ENCODE assay signal across 8 cellular contexts in the genomic region with DNA sequence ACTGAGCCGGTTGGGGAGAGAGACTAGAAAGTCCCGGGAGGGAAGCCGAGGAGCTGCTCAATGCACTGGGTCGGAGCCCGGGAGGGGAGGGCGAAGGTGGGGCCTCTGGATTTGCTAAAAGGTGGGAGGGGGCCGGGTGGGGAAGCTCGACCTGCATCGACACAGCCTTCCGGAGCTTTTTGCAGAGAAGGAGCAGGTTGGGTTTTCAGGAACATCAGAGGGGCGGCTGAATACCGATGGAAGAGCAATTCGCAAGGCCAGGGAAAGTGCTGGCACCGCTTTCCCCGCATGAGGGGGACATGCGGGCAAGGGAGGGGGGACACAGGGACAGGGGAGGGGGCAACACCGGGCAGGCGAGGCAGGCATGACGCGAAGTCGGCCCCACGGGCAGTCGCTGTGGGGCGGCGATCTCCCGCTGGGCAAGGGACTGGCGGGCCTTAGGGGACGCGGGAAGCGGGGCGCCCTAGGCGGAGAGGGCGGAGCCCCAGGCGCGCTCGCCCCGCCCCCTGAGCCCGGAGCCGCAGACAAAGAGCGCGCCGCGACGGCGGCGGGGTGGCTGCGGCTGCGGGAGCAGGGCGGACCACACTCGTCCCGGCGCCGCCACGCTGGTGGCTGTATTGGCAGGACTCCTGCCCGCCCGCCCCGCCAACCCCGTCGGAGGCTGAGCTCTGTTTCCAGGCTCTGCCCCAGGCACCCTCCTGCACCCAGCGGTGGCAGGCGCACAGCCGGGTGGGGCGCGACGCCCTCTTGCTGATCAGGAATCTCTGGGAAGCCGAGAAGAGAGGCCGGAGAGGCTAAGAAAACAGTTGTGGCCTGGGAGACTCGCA. TPM values are rescaled to one million over a fixed set of nuclear protein-coding genes. Genes with fewer than 3 reads are reported as not detected.
DNase-seq lines count a peak whose midpoint lies in the region; ATAC-seq and TF ChIP-seq lines count a peak whose summit lies in the region.

No MANE protein-coding gene starts in this region.

- DNase-seq in CD4-positive, alpha-beta memory T cell, result peak; percentile 45 to 53 (median 49)
- DNase-seq in LNCaP clone FGC (ENCODE audit: low read depth) (no peak), endodermal cell (peak; percentile 82), natural killer cell (peak; percentile 60), transverse colon (peak; percentile 23), OCI-LY7 (ENCODE audit: low spot score) (no peak), posterior vena cava (ENCODE audit: low spot score) (no peak)
- peak; percentile 53 to 54 for DNase-seq in activated CD4-positive, alpha-beta T cell treated with anti-CD3 and anti-CD28 coated beads, Interleukin-2, amount 50 U/mL, for 48 hours

- H3K9me3 Mint-ChIP-seq in CD4-positive, alpha-beta memory T cell, result peaks cover 0 to 2% (median 0%) of the 10 kb centered on the region in 8 donors
- H3K9me3 Mint-ChIP-seq in endodermal cell (peaks cover 63% of the 10 kb centered on the region), natural killer cell (no peaks in the 10 kb centered on the region)

- no peaks in the 10 kb centered on the region for H3K79me2 ChIP-seq in OCI-LY7 (ENCODE audit: insufficient read depth, low read depth, low read length)

- CTCF ChIA-PET in CD4-positive, alpha-beta memory T cell (lab: Charles Lee; ENCODE audit: partially characterized antibody), result interaction anchor here (1.2 to 1.3 kb wide), 3 partner anchors 107 to 132 kb away, joined by 3 read pairs; a partner anchor contains a TSS
- CTCF ChIA-PET in OCI-LY7 (lab: Charles Lee; ENCODE audit: unreplicated experiment), result no interaction called here

- H3K27ac Mint-ChIP-seq in CD4-positive, alpha-beta memory T cell, result no peak overlapping the region
- H3K27ac Mint-ChIP-seq in endodermal cell (peak overlapping the region; percentile 87), natural killer cell (peak overlapping the region; percentile 26 to 83)

- no peak overlapping the region for H3K4me3 ChIP-seq in CD4-positive, alpha-beta memory T cell (ENCODE audit: low read length in 2 of 2)
- H3K4me3 ChIP-seq in LNCaP clone FGC (ENCODE audit: low read depth, low read length) (0 out of 2 replicates have a peak overlapping the region, but pooled peaks have one; percentile 15), endodermal cell (ENCODE audit: low read length) (peak overlapping the region; percentile 29), transverse colon (peak overlapping the region in 3 of 4 donors; percentile 33 to 52 (median 35)), OCI-LY7 (ENCODE audit: low read depth, low read length, poor library complexity, severe bottlenecking) (no peak overlapping the region)

- no peaks in the 10 kb centered on the region for H4K20me1 ChIP-seq in OCI-LY7 (ENCODE audit: insufficient read depth, low read length)

- no peak overlapping the region for H2AFZ ChIP-seq in OCI-LY7 (ENCODE audit: low read length)

- no TSS peak for BruUV-seq in OCI-LY7 (replicated peaks; lab: Mats Ljungman, UMichigan)

- no peak for TF ChIP-seq POLR2A in transverse colon (IDR thresholded peaks at IDR 0.05)

- no peaks in the 10 kb centered on the region for H3K9me2 ChIP-seq in OCI-LY7 (ENCODE audit: insufficient read depth, low read length)

- peaks cover 33 to 62% (median 47%) of the 10 kb centered on the region in 4 donors for H3K4me1 Mint-ChIP-seq in CD4-positive, alpha-beta memory T cell
- peaks cover 3% of the 10 kb centered on the region for H3K4me1 Mint-ChIP-seq in endodermal cell
- H3K4me1 Mint-ChIP-seq in natural killer cell, result peaks cover 56 to 60% of the 10 kb centered on the region in 2 donors

- H3K27ac ChIP-seq in CD4-positive, alpha-beta memory T cell (ENCODE audit: low read depth, low read length), result no peak overlapping the region
- H3K27ac ChIP-seq in endodermal cell (ENCODE audit: low read depth, low read length) (peak overlapping the region; percentile 86), transverse colon (peak overlapping the region in 1 of 4 donors; percentile 45), OCI-LY7 (ENCODE audit: low read depth, low read length, poor library complexity, severe bottlenecking) (no peak overlapping the region)

- no peaks in the 10 kb centered on the region for H3K9me3 ChIP-seq in CD4-positive, alpha-beta memory T cell (ENCODE audit: control insufficient read depth in 1 of 2, low read length in 2 of 2)
- no peaks in the 10 kb centered on the region for H3K9me3 ChIP-seq in endodermal cell (ENCODE audit: control insufficient read depth, low read length)
- no peaks in the 10 kb centered on the region for H3K9me3 ChIP-seq in transverse colon
- H3K9me3 ChIP-seq in OCI-LY7 (ENCODE audit: low read length), result no peaks in the 10 kb centered on the region

- WGBS in endodermal cell (ENCODE audit: insufficient coverage in 1 of 2, insufficient read length in 1 of 2), 2 experiments, result 16 to 48% methylated on average over 6 to 68 of the region's 68 CpGs
- WGBS in transverse colon (ENCODE audit: low coverage in 1 of 2), 2 donors, result 43% methylated on average over 68 of the region's 68 CpGs; no CpG with 5 or more reads in 1 of the 2 donors

- TF ChIP-seq CTCF in LNCaP clone FGC (IDR thresholded peaks at IDR 0.05; ENCODE audit: control insufficient read depth, extremely low read depth, insufficient read depth), result no peak
- TF ChIP-seq CTCF in endodermal cell (conservative IDR thresholded peaks at IDR 0.05), result no peak
- no peak for TF ChIP-seq CTCF in natural killer cell (IDR thresholded peaks at IDR 0.05)
- no peak for TF ChIP-seq CTCF in transverse colon (IDR thresholded peaks at IDR 0.05)
- TF ChIP-seq CTCF in OCI-LY7 (conservative IDR thresholded peaks at IDR 0.05; ENCODE audit: low read length), result no peak

- H3K4me1 ChIP-seq in CD4-positive, alpha-beta memory T cell (ENCODE audit: insufficient read depth, low read length), result peaks cover 59% of the 10 kb centered on the region
- H3K4me1 ChIP-seq in endodermal cell (ENCODE audit: control insufficient read depth, insufficient read depth, low read length) (no peaks in the 10 kb centered on the region), transverse colon (peaks cover 0 to 9% (median 3%) of the 10 kb centered on the region in 4 donors), OCI-LY7 (ENCODE audit: insufficient read depth, low read length, poor library complexity, severe bottlenecking) (no peaks in the 10 kb centered on the region)

- no peaks in the 10 kb centered on the region for H3K27me3 Mint-ChIP-seq in CD4-positive, alpha-beta memory T cell
- H3K27me3 Mint-ChIP-seq in endodermal cell (ENCODE audit: insufficient read depth) (no peaks in the 10 kb centered on the region), natural killer cell (ENCODE audit: low read depth in 2 of 2) (peaks cover 0 to 7% of the 10 kb centered on the region in 2 donors)

- TF ChIP-seq EP300 in transverse colon (IDR thresholded peaks at IDR 0.05; ENCODE audit: low read depth), result no peak

- peak overlapping the region; percentile 20 for H3K9ac ChIP-seq in endodermal cell (ENCODE audit: extremely low read depth, low read length, poor library complexity, severe bottlenecking)

- POLR2A ChIA-PET in CD4-positive, alpha-beta memory T cell (lab: Charles Lee; ENCODE audit: partially characterized antibody), result interaction anchor here (0.5 to 2.9 kb wide), 4 partner anchors 24 to 131 kb away, joined by 3 to 10 read pairs (median 4); a partner anchor contains a TSS
- POLR2A ChIA-PET in OCI-LY7 (lab: Charles Lee), result no interaction called here

- H3K27me3 ChIP-seq in CD4-positive, alpha-beta memory T cell (ENCODE audit: insufficient read depth, low read length), result no peaks in the 10 kb centered on the region
- no peaks in the 10 kb centered on the region for H3K27me3 ChIP-seq in endodermal cell (ENCODE audit: control insufficient read depth, insufficient read depth, low read length, poor library complexity, severe bottlenecking)
- H3K27me3 ChIP-seq in transverse colon, result no peaks in the 10 kb centered on the region

- peak; percentile 58 to 72 (median 70) for ATAC-seq in natural killer cell

- intact Hi-C loops in CD4-positive, alpha-beta memory T cell (cut with micrococcal nuclease), result loop anchor here (5.0 kb wide), 1 partner anchor 84 kb away; a partner anchor contains a TSS
- intact Hi-C loops in natural killer cell (cut with micrococcal nuclease) (loop anchor here (5.0 kb wide), 1 partner anchor 89 kb away; no protein-coding TSS in a partner anchor), transverse colon (cut with DNase I; ENCODE audit: low total_unique reads) (no loop called here), OCI-LY7 (cut with micrococcal nuclease; ENCODE audit: unreplicated experiment) (no loop called here), posterior vena cava (cut with DNase I) (no loop called here)

- H3K4me2 ChIP-seq in OCI-LY7 (ENCODE audit: low read length), result no peak overlapping the region

- peak overlapping the region; percentile 43 to 74 (median 56) for H3K4me3 Mint-ChIP-seq in CD4-positive, alpha-beta memory T cell
- H3K4me3 Mint-ChIP-seq in endodermal cell, result peak overlapping the region; percentile 49
- H3K4me3 Mint-ChIP-seq in natural killer cell, result peak overlapping the region; percentile 66

- in situ Hi-C loops in transverse colon (cut with MboI; ENCODE audit: low pct_ligation_motif_present in 1 of 4, low pct_unique_long_range_greater_than_20kb in 1 of 4, low sequenced_read_pairs in 3 of 4), result loop anchor here in 1 of 4 donors (25.0 kb wide), 1 partner anchor 94 kb away; a partner anchor contains a TSS

- H3K36me3 Mint-ChIP-seq in CD4-positive, alpha-beta memory T cell, result no peaks in the 10 kb centered on the region
- H3K36me3 Mint-ChIP-seq in endodermal cell (ENCODE audit: low read depth), result no peaks in the 10 kb centered on the region
- H3K36me3 Mint-ChIP-seq in natural killer cell, result no peaks in the 10 kb centered on the region

- no peaks in the 10 kb centered on the region for H3K36me3 ChIP-seq in CD4-positive, alpha-beta memory T cell (ENCODE audit: insufficient read depth, low read length)
- H3K36me3 ChIP-seq in endodermal cell (ENCODE audit: control insufficient read depth, insufficient read depth, low read length), result no peaks in the 10 kb centered on the region
- no peaks in the 10 kb centered on the region for H3K36me3 ChIP-seq in transverse colon
- no peaks in the 10 kb centered on the region for H3K36me3 ChIP-seq in OCI-LY7 (ENCODE audit: insufficient read depth, low read length)

RNA-seq across cellular contexts. Expression of a gene that starts 11.6 kb away (rescaled TPM):
- total RNA-seq in CD4-positive, alpha-beta memory T cell, result 1 to 10 TPM; 4.4 to 5.0 TPM
- polyA plus RNA-seq in CD4-positive, alpha-beta memory T cell, result 1 to 10 TPM in 1 of 2 donors, under 1 TPM in 1; 0.47 to 2.7 TPM
- total RNA-seq in endodermal cell (10 to 100 TPM; 30.1 to 68.3 TPM), natural killer cell (100 to 1,000 TPM; 101 to 177 (median 157) TPM), transverse colon (1 to 10 TPM; 2.0 to 6.6 (median 4.2) TPM), OCI-LY7 (2022) (not detected in 2 replicates), posterior vena cava (10 to 100 TPM; 21.0 to 22.9 TPM)
- 62.3 TPM for polyA plus RNA-seq in endodermal cell (2013, experiment 1 of 2)
- polyA plus RNA-seq in endodermal cell (2013, experiment 2 of 2), result 55.6 TPM
- not detected in 2 replicates for total RNA-seq in OCI-LY7 (2014; rRNA removed; shearing (Covaris generic))

RNA-seq across cellular contexts. Expression of a gene that starts 24.3 kb away (rescaled TPM):
- total RNA-seq in CD4-positive, alpha-beta memory T cell, result 100 to 1,000 TPM; 216 to 224 TPM
- polyA plus RNA-seq in CD4-positive, alpha-beta memory T cell, result 100 to 1,000 TPM; 476 to 618 TPM
- total RNA-seq in endodermal cell (100 to 1,000 TPM; 220 to 236 TPM), natural killer cell (100 to 1,000 TPM; 160 to 280 (median 189) TPM), transverse colon (100 to 1,000 TPM in 2 of 4 donors, 10 to 100 TPM in 2; 16.1 to 165 (median 95.8) TPM), OCI-LY7 (2022) (156 and 186 TPM in 2 replicates), posterior vena cava (100 to 1,000 TPM; 164 to 225 TPM)
- 275 TPM for polyA plus RNA-seq in endodermal cell (2013, experiment 1 of 2)
- 267 TPM for polyA plus RNA-seq in endodermal cell (2013, experiment 2 of 2)
- total RNA-seq in OCI-LY7 (2014; rRNA removed; shearing (Covaris generic)), result 121 and 165 TPM in 2 replicates

RNA-seq across cellular contexts. Expression of a gene that starts 24.6 kb away (rescaled TPM):
- 10 to 100 TPM; 39.9 to 45.5 TPM for total RNA-seq in CD4-positive, alpha-beta memory T cell
- polyA plus RNA-seq in CD4-positive, alpha-beta memory T cell, result 100 to 1,000 TPM in 1 of 2 donors, 10 to 100 TPM in 1; 69.6 to 106 TPM
- total RNA-seq in endodermal cell (10 to 100 TPM; 39.5 to 45.0 TPM), natural killer cell (10 to 100 TPM; 70.1 to 76.5 (median 71.1) TPM), transverse colon (100 to 1,000 TPM in 2 of 4 donors, 10 to 100 TPM in 2; 77.5 to 203 (median 117) TPM), OCI-LY7 (2022) (47.5 and 51.8 TPM in 2 replicates), posterior vena cava (10 to 100 TPM; 43.9 to 44.1 TPM)
- polyA plus RNA-seq in endodermal cell (2013, experiment 1 of 2), result 53.1 TPM
- polyA plus RNA-seq in endodermal cell (2013, experiment 2 of 2), result 48.6 TPM
- total RNA-seq in OCI-LY7 (2014; rRNA removed; shearing (Covaris generic)), result 52.5 and 53.2 TPM in 2 replicates

RNA-seq across cellular contexts. Expression of a gene that starts 37.9 kb away (rescaled TPM):
- not detected for total RNA-seq in CD4-positive, alpha-beta memory T cell
- polyA plus RNA-seq in CD4-positive, alpha-beta memory T cell, result not detected
- not detected for total RNA-seq in endodermal cell
- 0.32 TPM for polyA plus RNA-seq in endodermal cell (2013, experiment 1 of 2)
- not detected for polyA plus RNA-seq in endodermal cell (2013, experiment 2 of 2)
- total RNA-seq in natural killer cell, result not detected
- 1 to 10 TPM in 2 of 4 donors, under 1 TPM in 2; 0.64 to 3.8 (median 1.3) TPM for total RNA-seq in transverse colon
- total RNA-seq in OCI-LY7 (2014; rRNA removed; shearing (Covaris generic)), result not detected in 2 replicates
- total RNA-seq in OCI-LY7 (2022), result not detected in 2 replicates
- 1 to 10 TPM; 5.4 to 9.8 TPM for total RNA-seq in posterior vena cava

RNA-seq across cellular contexts. Expression of a gene that starts 54.7 kb away (rescaled TPM):
- total RNA-seq in CD4-positive, alpha-beta memory T cell, result not detected
- not detected for polyA plus RNA-seq in CD4-positive, alpha-beta memory T cell
- total RNA-seq in endodermal cell, result 1 to 10 TPM; 1.1 TPM
- 4.5 TPM for polyA plus RNA-seq in endodermal cell (2013, experiment 1 of 2)
- 2.6 TPM for polyA plus RNA-seq in endodermal cell (2013, experiment 2 of 2)
- total RNA-seq in natural killer cell, result 1 to 10 TPM in 2 of 3 donors, not detected in 1; 1.2 to 1.3 TPM
- 10 to 100 TPM in 2 of 4 donors, 1 to 10 TPM in 2; 3.1 to 46.2 (median 24.7) TPM for total RNA-seq in transverse colon
- not detected in 2 replicates for total RNA-seq in OCI-LY7 (2014; rRNA removed; shearing (Covaris generic))
- not detected in 2 replicates for total RNA-seq in OCI-LY7 (2022)
- 10 to 100 TPM; 16.8 to 19.1 TPM for total RNA-seq in posterior vena cava

Comparison
In these comparisons a context has a peak if more than half of its experiments do, and no peak if none do; other contexts are left out.
1. DNase-seq: peak in CD4-positive, alpha-beta memory T cell (5 of 5), activated CD4-positive, alpha-beta T cell treated with anti-CD3 and anti-CD28 coated beads, Interleukin-2, amount 50 U/mL, for 48 hours (2 of 2), endodermal cell (single experiment), natural killer cell (single experiment) and transverse colon (single experiment); none in LNCaP clone FGC (single experiment), OCI-LY7 (single experiment) and posterior vena cava (single experiment).
2. H3K4me3 ChIP-seq: peak in LNCaP clone FGC (single experiment), endodermal cell (single experiment) and transverse colon (3 of 4); none in CD4-positive, alpha-beta memory T cell (0 of 2) and OCI-LY7 (single experiment).
3. H3K27ac Mint-ChIP-seq: peak in endodermal cell (single experiment) and natural killer cell (2 of 2); none in CD4-positive, alpha-beta memory T cell (0 of 7).
4. intact Hi-C loops: an anchor here in CD4-positive, alpha-beta memory T cell (5.0 kb wide) and natural killer cell (5.0 kb wide); none called in transverse colon, OCI-LY7 and posterior vena cava.
5. Peak in every context shown above with its lines, with median percentiles within 50 percentile points of each other: H3K4me3 Mint-ChIP-seq.